In genomic region chr12:13041224-13041623, GRCh38 we compare ENCODE assay signal across 18 cellular contexts.
"Had no signal": no experiment of that assay in that cellular context is flagged by ENCODE, and none has a peak within 500 bp of the region (broad histone marks: within the 10 kb centered on the region; RNA-seq: fewer than 3 reads in every experiment).

No MANE protein-coding gene starts in this region.

- H3K27me3 ChIP-seq: esophagus squamous epithelium, gastroesophageal sphincter, right atrium auricular region, stomach, vagina had no signal

- H3K9me3 ChIP-seq: esophagus squamous epithelium, gastroesophageal sphincter, right atrium auricular region, stomach, thoracic aorta, vagina had no signal

- H3K27ac Mint-ChIP-seq: immature natural killer cell had no signal

- DNase-seq: dermis blood vessel endothelial cell; esophagus squamous epithelium; foreskin fibroblast; immature natural killer cell; left ventricle myocardium superior; mesendoderm; naive B cell; posterior cingulate gyrus; small intestine; stimulated activated CD4-positive, alpha-beta T cell treated with anti-CD3 and anti-CD28 coated beads, Interleukin-12 subunit alpha, Interleukin-12 subunit beta, amount 100 ng/mL, for 4 hours; stimulated activated naive CD4-positive, alpha-beta T cell; stomach; substantia nigra; trophoblast cell had no signal

- ATAC-seq: gastroesophageal sphincter, left ventricle myocardium superior had no signal

- H3K4me3 Mint-ChIP-seq: immature natural killer cell had no signal

- H3K27ac ChIP-seq: esophagus squamous epithelium, gastroesophageal sphincter, right atrium auricular region, stomach, thoracic aorta, vagina had no signal

- H3K36me3 Mint-ChIP-seq: immature natural killer cell, naive B cell had no signal

- H3K4me3 ChIP-seq: esophagus squamous epithelium, gastroesophageal sphincter, right atrium auricular region, stomach, thoracic aorta, vagina had no signal

- H3K9me3 Mint-ChIP-seq: immature natural killer cell, naive B cell had no signal

- H3K36me3 ChIP-seq: esophagus squamous epithelium, gastroesophageal sphincter, right atrium auricular region, stomach, thoracic aorta, vagina had no signal

- H3K27me3 Mint-ChIP-seq: naive B cell had no signal
